In genomic region chr6:145808239-145808638, GRCh38 we compare ENCODE assay signal across 20 cellular contexts. TPM values are rescaled to one million over a fixed set of nuclear protein-coding genes. Genes with fewer than 3 reads are reported as not detected.
DNase-seq lines count a peak whose midpoint lies in the region; ATAC-seq, FAIRE-seq and TF ChIP-seq lines count a peak whose summit lies in the region.
"Had no signal": no experiment of that assay in that cellular context is flagged by ENCODE, and none has a peak within 500 bp of the region (broad histone marks: within the 10 kb centered on the region; RNA-seq: fewer than 3 reads in every experiment).

No MANE protein-coding gene starts in this region.

- H3K36me3 ChIP-seq in HepG2 (replicated peaks in 1 of 2; ENCODE audit: control insufficient read depth in 1 of 2, insufficient read depth in 2 of 2, low read length in 2 of 2): peaks cover 10 to 28% of the 10 kb centered on the region in 2 experiments
- H3K36me3 ChIP-seq in right lobe of liver: peaks cover 0 to 7% (median 2%) of the 10 kb centered on the region in 4 donors
- H3K36me3 ChIP-seq in thyroid gland: peaks cover 8 to 10% of the 10 kb centered on the region in 2 donors

- no peak for FAIRE-seq in HepG2 (lab: Jason Lieb, UNC)
- FAIRE-seq: GM12891, GM18507 had no signal

- H3K27me3 ChIP-seq in HepG2 (ENCODE audit: control insufficient read depth in 1 of 2, insufficient read depth in 2 of 2, low read length in 2 of 2) (no peaks in the 10 kb centered on the region), right lobe of liver (no peaks in the 10 kb centered on the region), thyroid gland (no peaks in the 10 kb centered on the region)
- H3K27me3 ChIP-seq: BE2C had no signal

- TF ChIP-seq EP300 in HepG2 (IDR thresholded peaks at IDR 0.05; ENCODE audit: low read depth in 2 of 2, low read length in 2 of 2) (no peak), HepG2 (CRISPR knock-in tag; IDR thresholded peaks at IDR 0.05; ENCODE audit: borderline replicate concordance) (no peak)

- H3K79me2 ChIP-seq in HepG2 (ENCODE audit: insufficient read depth, low read length): peaks cover 62% of the 10 kb centered on the region

- H3K27ac ChIP-seq in HepG2 (ENCODE audit: extremely low read length, insufficient read depth, low read length) (no peak overlapping the region), right lobe of liver (no peak overlapping the region), thyroid gland (peak overlapping the region in 2 of 3 donors; percentile 82 to 92)
- H3K27ac ChIP-seq: RWPE1 had no signal

- no TSS peak for BruUV-seq in HepG2 (replicated peaks; lab: Mats Ljungman, UMichigan)

- WGBS in HepG2 (ENCODE audit: low lambda C conversion rate): 83% methylated on average over 2 of the region's 2 CpGs
- WGBS in right lobe of liver (ENCODE audit: insufficient coverage, low coverage, low lambda C conversion rate, missing lambda C conversion rate): 92% methylated on average over 2 of the region's 2 CpGs
- WGBS in thyroid gland, 2 donors: 93 to 95% methylated on average over 2 of the region's 2 CpGs

- TF ChIP-seq POLR2A in HepG2 (IDR thresholded peaks at IDR 0.05; ENCODE audit: insufficient read depth in 1 of 2, low read depth in 2 of 2, low read length in 2 of 2) (no peak), right lobe of liver (IDR thresholded peaks at IDR 0.05) (no peak), thyroid gland (IDR thresholded peaks at IDR 0.05) (no peak)

- CTCF ChIA-PET in HepG2 (lab: Yijun Ruan, JAX; ENCODE audit: low intra/inter-chr PET ratio, low total read pairs): no interaction called here

- ATAC-seq in HepG2: no peak
- ATAC-seq in right lobe of liver: no peak
- ATAC-seq: PC-3 had no signal

- no peak for TF ChIP-seq RAD21 in HepG2 (CRISPR knock-in tag; IDR thresholded peaks at IDR 0.05)

- peaks cover 8% of the 10 kb centered on the region for H4K20me1 ChIP-seq in HepG2 (ENCODE audit: insufficient read depth, low read length)

- TF ChIP-seq CTCF in HepG2 (CRISPR knock-in tag; IDR thresholded peaks at IDR 0.05): no peak
- TF ChIP-seq CTCF in right lobe of liver (IDR thresholded peaks at IDR 0.05): no peak
- TF ChIP-seq CTCF in thyroid gland (IDR thresholded peaks at IDR 0.05): no peak

- in situ Hi-C loops in HepG2 (cut with HindIII; ENCODE audit: extremely low pct_ligation_motif_present, low pct_unique_long_range_greater_than_20kb): loop anchor here (25.0 kb wide), 1 partner anchor 1504 kb away; no protein-coding TSS in a partner anchor

- H2AFZ ChIP-seq in HepG2 (ENCODE audit: low read length): no peak overlapping the region

- H3K4me3 ChIP-seq in HepG2 (replicated peaks in 1 of 3; ENCODE audit: insufficient read depth in 1 of 3, low read depth in 2 of 3, low read length in 3 of 3) (no peak overlapping the region), right lobe of liver (no peak overlapping the region), thyroid gland (replicated peaks in 1 of 3) (no peak overlapping the region)

- no peak overlapping the region for H3K9ac ChIP-seq in HepG2 (ENCODE audit: insufficient read depth, low read depth, low read length)

- no peak overlapping the region for H3K4me2 ChIP-seq in HepG2 (ENCODE audit: low read depth, low read length)

- H3K4me1 ChIP-seq in HepG2 (ENCODE audit: insufficient read depth, low read length) (peaks cover 25% of the 10 kb centered on the region), right lobe of liver (peaks cover 0 to 9% (median 0%) of the 10 kb centered on the region in 4 donors), thyroid gland (peaks cover 35 to 44% of the 10 kb centered on the region in 2 donors)
- H3K4me1 ChIP-seq: BE2C had no signal

- DNase-seq in HepG2 (ENCODE audit: low spot score): no peak
- no peak for DNase-seq in right lobe of liver
- peak; percentile 13 for DNase-seq in dermis blood vessel endothelial cell
- DNase-seq in kidney tubule cell (ENCODE audit: low spot score): peak; percentile 6
- no peak for DNase-seq in thyroid gland
- no peak for DNase-seq in NCI-H2227 treated with DMSO at 0.1 percent for 48 hours (lab: John Stamatoyannopoulos, UW)
- DNase-seq in NCI-H345 treated with DMSO at 0.1 percent for 48 hours (lab: John Stamatoyannopoulos, UW; ENCODE audit: unreplicated experiment): no peak
- no peak for DNase-seq in cerebellar cortex (ENCODE audit: low spot score)
- DNase-seq: BE2C; CD4-positive, CD25-positive, alpha-beta regulatory T cell; COR-L47; NCI-H1417; NCI-H187; NCI-H2107; NCI-H345; NCI-H526; PC-3 had no signal

- POLR2A ChIA-PET in HepG2 (lab: Yijun Ruan, JAX): no interaction called here

- no peaks in the 10 kb centered on the region for H3K9me3 ChIP-seq in HepG2 (ENCODE audit: low read length)
- H3K9me3 ChIP-seq in right lobe of liver: no peaks in the 10 kb centered on the region
- no peaks in the 10 kb centered on the region for H3K9me3 ChIP-seq in thyroid gland
- H3K9me3 ChIP-seq: BE2C had no signal

- intact Hi-C loops in HepG2 (cut with micrococcal nuclease; ENCODE audit: unreplicated experiment) (loop anchor here (5.0 kb wide), 1 partner anchor 1046 kb away; no protein-coding TSS in a partner anchor), right lobe of liver (cut with DNase I) (no loop called here), thyroid gland (cut with DNase I) (no loop called here)

TF ChIP-seq in HepG2, 621 proteins besides CTCF, POLR2A, EP300 and RAD21:
- TF ChIP-seq CREB1 (IDR thresholded peaks at IDR 0.05) (peak; percentile 34; the same call in 1 of the 2 replicates), CREB1 (CRISPR knock-in tag; IDR thresholded peaks at IDR 0.05) (no peak), MAFK (conservative IDR thresholded peaks at IDR 0.05 in 1 of 2, IDR thresholded peaks at IDR 0.05 in 1 of 2; ENCODE audit: low read length in 2 of 2) (0 out of 4 replicates have a peak, but pooled peaks of 1 of the 2 experiments have one; percentile 5), FOXJ3 (CRISPR knock-in tag; IDR thresholded peaks at IDR 0.05; ENCODE audit: borderline replicate concordance) (no peak), ZNF567 (CRISPR knock-in tag; IDR thresholded peaks at IDR 0.05; ENCODE audit: borderline replicate concordance) (no peak), ZNF558 (CRISPR knock-in tag; IDR thresholded peaks at IDR 0.05; ENCODE audit: borderline replicate concordance) (no peak), ATF7 (IDR thresholded peaks at IDR 0.05) (peak; percentile 47; the same call in 1 of the 2 replicates), ATF7 (CRISPR knock-in tag; IDR thresholded peaks at IDR 0.05) (no peak)
- TF ChIP-seq, protein P1, sequence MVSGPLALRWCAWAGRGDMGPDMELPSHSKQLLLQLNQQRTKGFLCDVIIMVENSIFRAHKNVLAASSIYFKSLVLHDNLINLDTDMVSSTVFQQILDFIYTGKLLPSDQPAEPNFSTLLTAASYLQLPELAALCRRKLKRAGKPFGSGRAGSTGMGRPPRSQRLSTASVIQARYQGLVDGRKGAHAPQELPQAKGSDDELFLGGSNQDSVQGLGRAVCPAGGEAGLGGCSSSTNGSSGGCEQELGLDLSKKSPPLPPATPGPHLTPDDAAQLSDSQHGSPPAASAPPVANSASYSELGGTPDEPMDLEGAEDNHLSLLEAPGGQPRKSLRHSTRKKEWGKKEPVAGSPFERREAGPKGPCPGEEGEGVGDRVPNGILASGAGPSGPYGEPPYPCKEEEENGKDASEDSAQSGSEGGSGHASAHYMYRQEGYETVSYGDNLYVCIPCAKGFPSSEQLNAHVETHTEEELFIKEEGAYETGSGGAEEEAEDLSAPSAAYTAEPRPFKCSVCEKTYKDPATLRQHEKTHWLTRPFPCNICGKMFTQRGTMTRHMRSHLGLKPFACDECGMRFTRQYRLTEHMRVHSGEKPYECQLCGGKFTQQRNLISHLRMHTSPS (CRISPR knock-in tag; IDR thresholded peaks at IDR 0.05; ENCODE audit: low read depth): no peak

RNA-seq across cellular contexts. Expression of gene FBXO30, which starts 6.4 kb away (rescaled TPM):
- total RNA-seq in HepG2 (2016; rRNA removed; fragmentation: Illumina TruSeq; extraction: Trizol): 7.1 and 11.4 TPM in 2 replicates
- 2.8 and 3.1 TPM in 2 replicates for total RNA-seq in HepG2 (2016; cell fraction: cytosol; rRNA removed; fragmentation: Illumina TruSeq; extraction: Trizol; ENCODE audit: low read depth)
- total RNA-seq in HepG2 (2016; cell fraction: insoluble cytoplasmic fraction; rRNA removed; fragmentation: Illumina TruSeq; extraction: Trizol): 7.3 and 10.8 TPM in 2 replicates
- total RNA-seq in HepG2 (2016; cell fraction: membrane; rRNA removed; fragmentation: Illumina TruSeq; extraction: Trizol): 6.1 and 7.4 TPM in 2 replicates
- 12.8 and 13.1 TPM in 2 replicates for total RNA-seq in HepG2 (2016; cell fraction: nucleus; rRNA removed; fragmentation: Illumina TruSeq; extraction: Trizol)
- polyA plus RNA-seq in HepG2 (2011; rRNA removed): 2.8 and 3.2 TPM in 2 replicates
- polyA plus RNA-seq in HepG2 (2011; cell fraction: cytosol; rRNA removed): 0.99 and 2.0 TPM in 2 replicates
- polyA plus RNA-seq in HepG2 (2011; cell fraction: nucleus; rRNA removed): 2.2 and 2.9 TPM in 2 replicates
- polyA plus RNA-seq in HepG2 (2012): 5.9 and 6.1 TPM in 2 replicates
- polyA plus RNA-seq in HepG2 (2016; cell fraction: cytosol; fragmentation: Illumina TruSeq; extraction: Trizol; ENCODE audit: low read depth): 0.18 and 0.25 TPM in 2 replicates
- polyA plus RNA-seq in HepG2 (2016; cell fraction: insoluble cytoplasmic fraction; fragmentation: Illumina TruSeq; extraction: Trizol; ENCODE audit: low read depth): 8.4 and 9.0 TPM in 2 replicates
- polyA plus RNA-seq in HepG2 (2016; cell fraction: membrane; fragmentation: Illumina TruSeq; extraction: Trizol; ENCODE audit: low read depth): 1.0 and 1.1 TPM in 2 replicates
- polyA plus RNA-seq in HepG2 (2016; cell fraction: nucleus; fragmentation: Illumina TruSeq; extraction: Trizol; ENCODE audit: insufficient read depth, low read depth): 8.4 and 9.2 TPM in 2 replicates
- polyA minus RNA-seq in HepG2 (2011; rRNA and poly(A)+ RNA removed; ENCODE audit: low replicate concordance): 3.9 and 4.3 TPM in 2 replicates
- polyA minus RNA-seq in HepG2 (2011; cell fraction: cytosol; rRNA and poly(A)+ RNA removed): 4.1 and 5.3 TPM in 2 replicates
- polyA minus RNA-seq in HepG2 (2011; cell fraction: nucleus; rRNA and poly(A)+ RNA removed): 34.2 and 35.8 TPM in 2 replicates
- total RNA-seq in right lobe of liver: 1 to 10 TPM; 2.2 to 3.2 (median 3.0) TPM
- 14.8 and 18.5 TPM in 2 replicates for total RNA-seq in dermis blood vessel endothelial cell
- total RNA-seq in thyroid gland: 10 to 100 TPM; 18.8 to 33.3 (median 20.8) TPM

Comparison
In these comparisons a context has a peak if more than half of its experiments do, and no peak if none do; other contexts are left out.
1. DNase-seq: peak in dermis blood vessel endothelial cell (single experiment) and kidney tubule cell (single experiment); none in HepG2 (single experiment), right lobe of liver (0 of 3), thyroid gland (0 of 2), NCI-H2227 treated with DMSO at 0.1 percent for 48 hours (single experiment), NCI-H345 treated with DMSO at 0.1 percent for 48 hours (single experiment) and cerebellar cortex (single experiment).
2. H3K27ac ChIP-seq: peak in thyroid gland (2 of 3); none in HepG2 (single experiment) and right lobe of liver (0 of 3).